Comparison of ENCODE assay signal across 8 cellular contexts in the genomic region with DNA sequence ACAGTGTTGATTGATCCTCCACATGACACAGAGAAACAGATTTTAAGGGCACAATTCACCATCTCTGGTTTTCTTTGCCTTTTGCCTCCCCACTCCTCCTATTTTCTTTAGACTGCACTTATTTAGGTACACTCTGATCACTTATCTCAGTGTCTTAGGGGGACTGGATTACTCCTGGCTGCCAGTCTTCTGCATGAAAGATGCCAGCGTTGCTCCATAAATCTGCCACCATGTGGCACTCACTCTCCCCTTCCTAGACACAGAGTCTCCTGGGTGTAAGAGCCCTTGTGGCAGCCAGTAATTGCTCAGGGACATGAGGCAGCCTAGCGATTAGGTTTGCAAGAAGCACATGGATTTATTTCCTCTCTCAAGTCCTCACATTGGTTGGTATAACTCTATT. TPM values are rescaled to one million over a fixed set of nuclear protein-coding genes. Genes with fewer than 3 reads are reported as not detected.
DNase-seq lines count a peak whose midpoint lies in the region; ATAC-seq and TF ChIP-seq lines count a peak whose summit lies in the region.
"Had no signal": no experiment of that assay in that cellular context is flagged by ENCODE, and none has a peak within 500 bp of the region (broad histone marks: within the 10 kb centered on the region; RNA-seq: fewer than 3 reads in every experiment).

No MANE protein-coding gene starts in this region.

- CTCF ChIA-PET in HEK293T (lab: Yijun Ruan, JAX) = interaction anchor here (1.2 to 2.3 kb wide), 3 partner anchors 8 to 725 kb away, joined by 3 to 8 read pairs (median 3); no protein-coding TSS in a partner anchor

- ATAC-seq in HG03432 (IDR thresholded peaks at IDR 0.05; ENCODE audit: unreplicated experiment) (no peak), HG02588 (IDR thresholded peaks at IDR 0.05; ENCODE audit: unreplicated experiment) (no peak)

- in situ Hi-C loops in GM13977 (cut with MboI; ENCODE audit: low pct_unique_long_range_greater_than_20kb, low sequenced_read_pairs, unreplicated experiment) = loop anchor here (25.0 kb wide), 1 partner anchor 303 kb away; a partner anchor contains a TSS

- TF ChIP-seq CTCF in GM13977 (IDR thresholded peaks at IDR 0.05; ENCODE audit: extremely low read depth, insufficient read depth, missing control alignments) = no peak

- DNase-seq in HEK293T (ENCODE audit: extremely low spot score) = no peak
- DNase-seq in NCI-H2227 treated with DMSO at 0.1 percent for 48 hours (lab: John Stamatoyannopoulos, UW) = peak; percentile 47
- DNase-seq in cerebellum (ENCODE audit: low spot score) = peak; percentile 5
- DNase-seq in renal cortical epithelial cell (ENCODE audit: low read depth) = peak; percentile 10
- DNase-seq in GM13977 (ENCODE audit: low spot score) = no peak
- DNase-seq: occipital lobe had no signal

- POLR2A ChIA-PET in HEK293T (lab: Yijun Ruan, JAX) = interaction anchor here (1.3 kb wide), 1 partner anchor 14 kb away, joined by 3 read pairs; no protein-coding TSS in a partner anchor

TF ChIP-seq in HEK293T, 16 proteins besides CTCF, POLR2A, EP300 and RAD21:
- no peak for TF ChIP-seq SUZ12 (IDR thresholded peaks at IDR 0.05)
- TF ChIP-seq, protein P1, sequence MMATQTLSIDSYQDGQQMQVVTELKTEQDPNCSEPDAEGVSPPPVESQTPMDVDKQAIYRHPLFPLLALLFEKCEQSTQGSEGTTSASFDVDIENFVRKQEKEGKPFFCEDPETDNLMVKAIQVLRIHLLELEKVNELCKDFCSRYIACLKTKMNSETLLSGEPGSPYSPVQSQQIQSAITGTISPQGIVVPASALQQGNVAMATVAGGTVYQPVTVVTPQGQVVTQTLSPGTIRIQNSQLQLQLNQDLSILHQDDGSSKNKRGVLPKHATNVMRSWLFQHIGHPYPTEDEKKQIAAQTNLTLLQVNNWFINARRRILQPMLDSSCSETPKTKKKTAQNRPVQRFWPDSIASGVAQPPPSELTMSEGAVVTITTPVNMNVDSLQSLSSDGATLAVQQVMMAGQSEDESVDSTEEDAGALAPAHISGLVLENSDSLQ (IDR thresholded peaks at IDR 0.05) = peak; percentile 55; the same call in 1 of the 2 replicates

RNA-seq across cellular contexts. Expression of a gene that starts 34.5 kb away (rescaled TPM):
- total RNA-seq in cerebellum = 0.91 TPM
- 0.10 TPM in 1 of 2 replicates, not detected in the other for total RNA-seq in renal cortical epithelial cell

RNA-seq across cellular contexts. Expression of a gene that starts 42.1 kb away (rescaled TPM):
- total RNA-seq in cerebellum = 41.3 TPM
- 20.1 and 39.3 TPM in 2 replicates for total RNA-seq in renal cortical epithelial cell

Comparison
In these comparisons a context has a peak if more than half of its experiments do, and no peak if none do; other contexts are left out.
1. DNase-seq: peak in NCI-H2227 treated with DMSO at 0.1 percent for 48 hours (single experiment), cerebellum (single experiment) and renal cortical epithelial cell (single experiment); none in HEK293T (single experiment) and GM13977 (single experiment).